In the genomic region with DNA sequence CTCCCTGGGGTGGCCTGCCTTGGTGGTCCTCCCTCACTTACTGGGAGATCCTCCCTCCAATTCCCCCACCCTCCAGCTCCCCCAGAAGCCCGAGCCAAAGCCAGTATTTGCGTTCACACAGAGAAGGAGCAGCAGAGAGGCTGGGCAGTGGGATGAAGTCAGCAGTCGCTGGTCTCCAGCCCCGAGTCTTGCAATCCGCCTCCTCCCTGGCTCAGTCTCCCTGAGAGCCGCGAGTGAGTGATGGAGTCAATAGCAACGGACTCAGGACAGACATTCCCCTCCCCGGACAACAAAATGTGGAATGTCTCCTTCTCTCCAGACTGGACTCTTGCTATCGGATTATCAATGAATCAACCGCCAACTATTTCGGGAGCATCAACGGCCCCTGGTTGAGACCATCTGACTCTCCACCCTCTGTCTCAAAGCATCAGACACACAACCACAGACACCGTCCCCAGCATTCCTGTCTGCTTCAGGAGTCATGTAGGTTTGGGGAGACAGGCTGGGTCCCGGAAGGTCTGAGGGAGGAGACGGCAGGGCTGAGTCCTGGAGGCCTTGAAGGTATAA, we compare ENCODE assay signal across 8 cellular contexts.
A peak's percentile ranks its signal among the peaks of the same experiment; 100 is the strongest.
DNase-seq lines count a peak whose midpoint lies in the region; ATAC-seq and TF ChIP-seq lines count a peak whose summit lies in the region.

No MANE protein-coding gene starts in this region.

- TF ChIP-seq CTCF in epithelial cell of esophagus (IDR thresholded peaks at IDR 0.05; ENCODE audit: insufficient read depth, low read depth, low read length, missing control alignments) (no peak), uterus (IDR thresholded peaks at IDR 0.05) (no peak)

- peak overlapping the region; percentile 87 for H3K27ac ChIP-seq in naive thymus-derived CD4-positive, alpha-beta T cell (ENCODE audit: low read depth, low read length)
- H3K27ac ChIP-seq in uterus, result peak overlapping the region; percentile 89

- H3K4me3 Mint-ChIP-seq in activated naive CD4-positive, alpha-beta T cell treated with anti-CD3 and anti-CD28 coated beads, Interleukin-2, amount 10 ng/mL, durations not matched to agents 7 days and 5 days, result peak overlapping the region; percentile 82
- H3K4me3 Mint-ChIP-seq in naive thymus-derived CD4-positive, alpha-beta T cell, result peak overlapping the region in 6 of 10 donors; percentile 10 to 92 (median 18)

- no peaks in the 10 kb centered on the region for H3K36me3 ChIP-seq in naive thymus-derived CD4-positive, alpha-beta T cell (ENCODE audit: control insufficient read depth in 2 of 3, insufficient read depth in 3 of 3, low read length in 3 of 3)
- H3K36me3 ChIP-seq in uterus, result no peaks in the 10 kb centered on the region

- no peak for ATAC-seq in naive thymus-derived CD4-positive, alpha-beta T cell
- ATAC-seq in GM21786 (IDR thresholded peaks at IDR 0.05; ENCODE audit: unreplicated experiment) (no peak), HG03025 (IDR thresholded peaks at IDR 0.05; ENCODE audit: low FRiP score, unreplicated experiment) (no peak)

- peak overlapping the region; percentile 49 for H3K27ac Mint-ChIP-seq in activated naive CD4-positive, alpha-beta T cell treated with anti-CD3 and anti-CD28 coated beads, Interleukin-2, amount 10 ng/mL, durations not matched to agents 7 days and 5 days
- peak overlapping the region in 7 of 9 donors; percentile 62 to 99 (median 95) for H3K27ac Mint-ChIP-seq in naive thymus-derived CD4-positive, alpha-beta T cell

- DNase-seq in activated naive CD4-positive, alpha-beta T cell treated with anti-CD3 and anti-CD28 coated beads, Interleukin-2, amount 10 ng/mL, durations not matched to agents 7 days and 5 days, result no peak
- DNase-seq in activated naive CD4-positive, alpha-beta T cell (lab: John Stamatoyannopoulos, UW), result no peak
- DNase-seq in epithelial cell of esophagus (ENCODE audit: low read depth) (peak; percentile 46), uterus (peak; percentile 78 to 79), NCI-H524 (lab: John Stamatoyannopoulos, UW) (no peak)
- DNase-seq in naive thymus-derived CD4-positive, alpha-beta T cell, result no peak

- peaks cover 26% of the 10 kb centered on the region for H3K4me1 Mint-ChIP-seq in activated naive CD4-positive, alpha-beta T cell treated with anti-CD3 and anti-CD28 coated beads, Interleukin-2, amount 10 ng/mL, durations not matched to agents 7 days and 5 days
- H3K4me1 Mint-ChIP-seq in naive thymus-derived CD4-positive, alpha-beta T cell, result peaks cover 3 to 24% (median 17%) of the 10 kb centered on the region in 7 donors

- intact Hi-C loops in naive thymus-derived CD4-positive, alpha-beta T cell (cut with micrococcal nuclease), result loop anchor here in 1 of 2 donors (5.0 kb wide), 1 partner anchor 310 kb away; a partner anchor contains a TSS
- intact Hi-C loops in uterus (cut with DNase I; ENCODE audit: low total_unique reads), result no loop called here

- peaks cover 18% of the 10 kb centered on the region in 2 donors for H3K4me1 ChIP-seq in naive thymus-derived CD4-positive, alpha-beta T cell (ENCODE audit: control insufficient read depth in 2 of 2, insufficient read depth in 2 of 2, low read length in 2 of 2)
- H3K4me1 ChIP-seq in uterus, result peaks cover 3 to 5% of the 10 kb centered on the region in 2 donors

- TF ChIP-seq POLR2A in uterus (IDR thresholded peaks at IDR 0.05), result no peak

- H3K27me3 ChIP-seq in naive thymus-derived CD4-positive, alpha-beta T cell (ENCODE audit: control insufficient read depth in 2 of 2, insufficient read depth in 2 of 2, low read length in 2 of 2), result no peaks in the 10 kb centered on the region
- no peaks in the 10 kb centered on the region for H3K27me3 ChIP-seq in uterus

- no peaks in the 10 kb centered on the region for H3K9me3 Mint-ChIP-seq in activated naive CD4-positive, alpha-beta T cell treated with anti-CD3 and anti-CD28 coated beads, Interleukin-2, amount 10 ng/mL, durations not matched to agents 7 days and 5 days
- H3K9me3 Mint-ChIP-seq in naive thymus-derived CD4-positive, alpha-beta T cell, result no peaks in the 10 kb centered on the region

- H3K36me3 Mint-ChIP-seq in activated naive CD4-positive, alpha-beta T cell treated with anti-CD3 and anti-CD28 coated beads, Interleukin-2, amount 10 ng/mL, durations not matched to agents 7 days and 5 days, result no peaks in the 10 kb centered on the region
- H3K36me3 Mint-ChIP-seq in naive thymus-derived CD4-positive, alpha-beta T cell, result no peaks in the 10 kb centered on the region

- H3K4me3 ChIP-seq in epithelial cell of esophagus (ENCODE audit: low read length), result no peak overlapping the region
- H3K4me3 ChIP-seq in naive thymus-derived CD4-positive, alpha-beta T cell (ENCODE audit: low read length), result no peak overlapping the region
- H3K4me3 ChIP-seq in uterus, result peak overlapping the region; percentile 16 to 24

- CTCF ChIA-PET in activated naive CD4-positive, alpha-beta T cell treated with anti-CD3 and anti-CD28 coated beads, Interleukin-2, amount 10 ng/mL, durations not matched to agents 7 days and 5 days (lab: Charles Lee), result no interaction called here
- CTCF ChIA-PET in naive thymus-derived CD4-positive, alpha-beta T cell (lab: Charles Lee), result no interaction called here

- no peaks in the 10 kb centered on the region for H3K9me3 ChIP-seq in naive thymus-derived CD4-positive, alpha-beta T cell (ENCODE audit: control insufficient read depth in 2 of 3, low read length in 3 of 3)
- no peaks in the 10 kb centered on the region for H3K9me3 ChIP-seq in uterus

- H3K27me3 Mint-ChIP-seq in activated naive CD4-positive, alpha-beta T cell treated with anti-CD3 and anti-CD28 coated beads, Interleukin-2, amount 10 ng/mL, durations not matched to agents 7 days and 5 days, result no peaks in the 10 kb centered on the region
- H3K27me3 Mint-ChIP-seq in naive thymus-derived CD4-positive, alpha-beta T cell, result no peaks in the 10 kb centered on the region

- POLR2A ChIA-PET in naive thymus-derived CD4-positive, alpha-beta T cell (lab: Charles Lee), result no interaction called here

Comparison
In these comparisons a context has a peak if more than half of its experiments do, and no peak if none do; other contexts are left out.
1. DNase-seq: peak in epithelial cell of esophagus (single experiment) and uterus (2 of 2); none in activated naive CD4-positive, alpha-beta T cell treated with anti-CD3 and anti-CD28 coated beads, Interleukin-2, amount 10 ng/mL, durations not matched to agents 7 days and 5 days (single experiment), activated naive CD4-positive, alpha-beta T cell (0 of 4), naive thymus-derived CD4-positive, alpha-beta T cell (0 of 9) and NCI-H524 (0 of 2).
2. H3K4me3 ChIP-seq: peak in uterus (2 of 2); none in epithelial cell of esophagus (single experiment) and naive thymus-derived CD4-positive, alpha-beta T cell (single experiment).